17 cellular contexts compared by ENCODE assay signal in genomic region chr14:54594531-54594930, GRCh38.
"Had no signal": no experiment of that assay in that cellular context is flagged by ENCODE, and none has a peak within 500 bp of the region (broad histone marks: within the 10 kb centered on the region; RNA-seq: fewer than 3 reads in every experiment).

No MANE protein-coding gene starts in this region.

- H3K4me1 ChIP-seq: body of pancreas had no signal

- H3K9me3 ChIP-seq: body of pancreas, right atrium auricular region had no signal

- H3K27me3 ChIP-seq: body of pancreas, right atrium auricular region had no signal

- DNase-seq: activated B cell treated with CpG ODN at 0.5 μM for 24 hours; activated CD4-positive, alpha-beta T cell treated with anti-CD3 and anti-CD28 coated beads for 48 hours; activated CD8-positive, alpha-beta T cell treated with anti-CD3 and anti-CD28 coated beads for 36 hours; activated gamma-delta T cell; activated T-cell treated with anti-CD3 and anti-CD28 coated beads, Interleukin-2, amount 50 U/mL, for 48 hours; amniotic stem cell; body of pancreas; effector CD8-positive, alpha-beta T cell; foreskin melanocyte; kidney glomerular epithelial cell; left ventricle myocardium superior; nucleus accumbens; small intestine; stimulated activated CD4-positive, alpha-beta T cell treated with anti-CD3 and anti-CD28 coated beads, Interleukin-4, amount 100 ng/mL, for 4 hours; stimulated activated CD8-positive, alpha-beta memory T cell treated with anti-CD3 and anti-CD28 coated beads, Interleukin-4, amount 100 ng/mL, for 48 hours; stimulated activated naive CD8-positive, alpha-beta T cell treated with anti-CD3 and anti-CD28 coated beads, Interleukin-15, Interleukin-2, amounts not matched to agents 100 U/mL and 50 U/mL, for 24 hours had no signal

- H3K4me3 ChIP-seq: body of pancreas, right atrium auricular region had no signal

- H3K27ac ChIP-seq: body of pancreas, right atrium auricular region had no signal

- H3K36me3 ChIP-seq: right atrium auricular region had no signal

- ATAC-seq: body of pancreas; left ventricle myocardium superior; stimulated activated naive CD8-positive, alpha-beta T cell treated with anti-CD3 and anti-CD28 coated beads, Interleukin-15, Interleukin-2, amounts not matched to agents 100 U/mL and 50 U/mL, for 24 hours had no signal
